In genomic region chr17:31467502-31468256, GRCh38 we compare ENCODE assay signal across 1 cellular context.
TF ChIP-seq lines count a peak whose summit lies in the region.

No MANE protein-coding gene starts in this region.

TF ChIP-seq in HepG2, 621 proteins besides CTCF, POLR2A, EP300 and RAD21 (continued from another document and continues in another):
- TF ChIP-seq UBTF (CRISPR knock-in tag; IDR thresholded peaks at IDR 0.05) (peak; percentile 82), NCOA1 (CRISPR knock-in tag; IDR thresholded peaks at IDR 0.05) (peak; percentile 91), SOX13 (IDR thresholded peaks at IDR 0.05) (peak; percentile 95), SOX13 (CRISPR knock-in tag; conservative IDR thresholded peaks at IDR 0.05 in 1 of 2, IDR thresholded peaks at IDR 0.05 in 1 of 2) (peak in 1 of 2 experiments; percentile 98; a peak in 2 of 4 replicates), NFIB (CRISPR knock-in tag; IDR thresholded peaks at IDR 0.05; ENCODE audit: borderline replicate concordance) (no peak), SMAD1 (CRISPR knock-in tag; IDR thresholded peaks at IDR 0.05; ENCODE audit: borderline replicate concordance, low read depth) (peak; percentile 44; the same call in 1 of the 2 replicates), ZNF350 (CRISPR knock-in tag; IDR thresholded peaks at IDR 0.05; ENCODE audit: borderline replicate concordance, low read depth) (0 out of 2 replicates have a peak, but pooled peaks have one; percentile 20), DNMT3B (CRISPR knock-in tag; conservative IDR thresholded peaks at IDR 0.05) (no peak), ARNTL (CRISPR knock-in tag; IDR thresholded peaks at IDR 0.05) (peak; percentile 45; the same call in 1 of the 2 replicates), NR2F6 (IDR thresholded peaks at IDR 0.05) (peak; percentile 71), NR2F6 (CRISPR knock-in tag; IDR thresholded peaks at IDR 0.05) (peak; percentile 58; the same call in 1 of the 2 replicates), RFXAP (CRISPR knock-in tag; IDR thresholded peaks at IDR 0.05; ENCODE audit: borderline replicate concordance) (0 out of 2 replicates have a peak, but pooled peaks have one; percentile 58), HIC2 (CRISPR knock-in tag; IDR thresholded peaks at IDR 0.05; ENCODE audit: low read depth) (peak; percentile 92), FOXA3 (CRISPR knock-in tag; IDR thresholded peaks at IDR 0.05) (peak; percentile 43; the same call in 1 of the 2 replicates), ELF3 (CRISPR knock-in tag; IDR thresholded peaks at IDR 0.05) (0 out of 2 replicates have a peak, but pooled peaks have one; percentile 21), HDAC2 (CRISPR knock-in tag; IDR thresholded peaks at IDR 0.05) (peak; percentile 77), REST (IDR thresholded peaks at IDR 0.05; ENCODE audit: borderline replicate concordance in 1 of 2, low read depth in 1 of 2, low read length in 2 of 2) (0 out of 4 replicates have a peak, but pooled peaks of 1 of the 2 experiments have one; percentile 34), HNF4A (CRISPR knock-in tag; IDR thresholded peaks at IDR 0.05) (peak; percentile 89), ZNF547 (CRISPR knock-in tag; IDR thresholded peaks at IDR 0.05) (peak; percentile 88), ZNF687 (CRISPR knock-in tag; IDR thresholded peaks at IDR 0.05) (peak; percentile 97), MBNL3 (CRISPR knock-in tag; conservative IDR thresholded peaks at IDR 0.05) (no peak), GMEB1 (CRISPR knock-in tag; IDR thresholded peaks at IDR 0.05; ENCODE audit: borderline replicate concordance) (0 out of 2 replicates have a peak, but pooled peaks have one; percentile 62), PRDM15 (CRISPR knock-in tag; IDR thresholded peaks at IDR 0.05) (peak; percentile 88), MED1 (CRISPR knock-in tag; IDR thresholded peaks at IDR 0.05) (peak; percentile 80), REPIN1 (CRISPR knock-in tag; IDR thresholded peaks at IDR 0.05; ENCODE audit: borderline replicate concordance, low read depth) (peak; percentile 80; the same call in 1 of the 2 replicates), ZXDC (CRISPR knock-in tag; IDR thresholded peaks at IDR 0.05) (0 out of 2 replicates have a peak, but pooled peaks have one; percentile 61), HNRNPL (IDR thresholded peaks at IDR 0.05; ENCODE audit: low read depth, low read length) (peak; percentile 93), DMTF1 (CRISPR knock-in tag; IDR thresholded peaks at IDR 0.05) (0 out of 2 replicates have a peak, but pooled peaks have one; percentile 30)
